Comparison of ENCODE assay signal across 28 cellular contexts in genomic region chr1:7493711-7494110, GRCh38.
DNase-seq lines count a peak whose midpoint lies in the region; ATAC-seq and TF ChIP-seq lines count a peak whose summit lies in the region.
"Had no signal": no experiment of that assay in that cellular context is flagged by ENCODE, and none has a peak within 500 bp of the region (broad histone marks: within the 10 kb centered on the region; RNA-seq: fewer than 3 reads in every experiment).

No MANE protein-coding gene starts in this region.

- ATAC-seq in left colon, result no peak
- ATAC-seq: activated naive CD8-positive, alpha-beta T cell treated with anti-CD3 and anti-CD28 coated beads, Interleukin-2, amount 50 U/mL, for 24 hours; activated T-cell treated with anti-CD3 and anti-CD28 coated beads, Interleukin-2, amount 50 U/mL, for 4 hours; effector memory CD8-positive, alpha-beta T cell; HCT116; left lobe of liver; natural killer cell treated with Interleukin-12 subunit alpha and Interleukin-12 subunit beta and Interleukin-15 and Interleukin-18, amount 100 ng/mL, for 72 hours had no signal

- TF ChIP-seq CTCF in osteoblast (IDR thresholded peaks at IDR 0.05; ENCODE audit: extremely low read depth, low read depth, low read length), result no peak

- H3K27me3 ChIP-seq in SJCRH30, result peaks cover 18% of the 10 kb centered on the region
- no peaks in the 10 kb centered on the region for H3K27me3 ChIP-seq in osteoblast (ENCODE audit: insufficient read depth, low read length)
- H3K27me3 ChIP-seq: ovary, SJSA1, tibial nerve had no signal

- intact Hi-C loops in left colon (cut with DNase I, micrococcal nuclease), result no loop called here

- H3K4me3 ChIP-seq in SJCRH30 (no peak overlapping the region), osteoblast (ENCODE audit: insufficient read depth, low read length) (no peak overlapping the region)
- H3K4me3 ChIP-seq: coronary artery, ovary, SJSA1, tibial nerve had no signal

- no peak overlapping the region for H3K4me2 ChIP-seq in osteoblast (ENCODE audit: insufficient read depth, low read length)

- DNase-seq in SHP77 treated with DMSO at 0.1 percent for 48 hours (lab: John Stamatoyannopoulos, UW) (peak; percentile 10), SHP77 (lab: John Stamatoyannopoulos, UW) (no peak), NCI-H1092 treated with DMSO at 0.1 percent for 48 hours (lab: John Stamatoyannopoulos, UW) (peak; percentile 69), SJCRH30 (peak; percentile 31 to 54), osteoblast (ENCODE audit: insufficient read length, low spot score, missing footprints) (peak; percentile 83), left colon (no peak)
- no peak for DNase-seq in effector CD8-positive, alpha-beta T cell (lab: John Stamatoyannopoulos, UW)
- DNase-seq: activated CD4-positive, alpha-beta T cell treated with anti-CD3 and anti-CD28 coated beads, Interleukin-2, amount 50 U/mL, for 1 hour; activated CD4-positive, CD25-positive, alpha-beta regulatory T cell; activated naive CD8-positive, alpha-beta T cell treated with anti-CD3 and anti-CD28 coated beads, Interleukin-2, amount 50 U/mL, for 24 hours; activated T-cell treated with anti-CD3 and anti-CD28 coated beads, Interleukin-2, amount 50 U/mL, for 4 hours; Calu3; DND-41; effector memory CD8-positive, alpha-beta T cell; GF-D8; immature natural killer cell; Kasumi-1; MV-4-11; NCI-H2029; NCI-H510A treated with DMSO at 0.1 percent for 48 hours; ovary; stimulated activated CD4-positive, alpha-beta T cell treated with anti-CD3 and anti-CD28 coated beads, Interleukin-4, amount 100 ng/mL, for 4 hours had no signal

- H4K20me1 ChIP-seq in osteoblast (ENCODE audit: insufficient read depth, low read length), result no peaks in the 10 kb centered on the region

- H3K79me2 ChIP-seq in osteoblast (ENCODE audit: insufficient read depth, low read length), result no peaks in the 10 kb centered on the region

- no peaks in the 10 kb centered on the region for H3K4me1 ChIP-seq in SJCRH30
- peaks cover 9% of the 10 kb centered on the region for H3K4me1 ChIP-seq in osteoblast (ENCODE audit: insufficient read depth, low read length)
- H3K4me1 ChIP-seq: SJSA1 had no signal

- no peaks in the 10 kb centered on the region; the same call in 1 of the 2 replicates for H3K9me3 ChIP-seq in SJCRH30 (replicated peaks)
- H3K9me3 ChIP-seq in osteoblast (ENCODE audit: low read depth, low read length), result no peaks in the 10 kb centered on the region
- H3K9me3 ChIP-seq: ovary, SJSA1, tibial nerve had no signal

- H3K27ac ChIP-seq in SJCRH30, result no peak overlapping the region
- no peak overlapping the region for H3K27ac ChIP-seq in osteoblast (ENCODE audit: low read depth, low read length)
- H3K27ac ChIP-seq: coronary artery, ovary, SJSA1, tibial nerve had no signal

- H2AFZ ChIP-seq in osteoblast (ENCODE audit: low read length), result no peak overlapping the region

- no peaks in the 10 kb centered on the region for H3K36me3 ChIP-seq in SJCRH30
- H3K36me3 ChIP-seq in osteoblast (ENCODE audit: insufficient read depth, low read length), result no peaks in the 10 kb centered on the region
- H3K36me3 ChIP-seq: ovary, SJSA1, tibial nerve had no signal

Comparison
In these comparisons a context has a peak if more than half of its experiments do, and no peak if none do; other contexts are left out.
1. DNase-seq: peak in SHP77 treated with DMSO at 0.1 percent for 48 hours (single experiment), NCI-H1092 treated with DMSO at 0.1 percent for 48 hours (single experiment), SJCRH30 (2 of 2) and osteoblast (single experiment); none in SHP77 (0 of 2), left colon (0 of 2) and effector CD8-positive, alpha-beta T cell (single experiment).